ENCODE assay signal across 28 cellular contexts in genomic region chr15:85035980-85036379, GRCh38. TPM values are rescaled to one million over a fixed set of nuclear protein-coding genes. Genes with fewer than 3 reads are reported as not detected.
DNase-seq lines count a peak whose midpoint lies in the region; ATAC-seq and TF ChIP-seq lines count a peak whose summit lies in the region.
"Had no signal": no experiment of that assay in that cellular context is flagged by ENCODE, and none has a peak within 500 bp of the region (broad histone marks: within the 10 kb centered on the region; RNA-seq: fewer than 3 reads in every experiment).

No MANE protein-coding gene starts in this region.

- H3K27ac Mint-ChIP-seq in stimulated activated memory B cell treated with anti-CD40 and anti-IgM and Interleukin-4, amounts not matched to agents 10 μg/mL and 1 μg/mL and 100 μg/mL, for 72 hours = peak overlapping the region; percentile 38
- H3K27ac Mint-ChIP-seq: activated CD8-positive, alpha-beta memory T cell treated with anti-CD3 and anti-CD28 coated beads, Interleukin-2, amount 10 ng/mL, durations not matched to agents 7 days and 5 days; activated T-cell treated with anti-CD3 and anti-CD28 coated beads, Interleukin-2, amount 50 U/mL, for 72 hours; brain; nephron had no signal

- H3F3A ChIP-seq in MM.1S (ENCODE audit: insufficient read depth, low read length) = no peaks in the 10 kb centered on the region

- no peak overlapping the region for H3K4me3 Mint-ChIP-seq in stimulated activated memory B cell treated with anti-CD40 and anti-IgM and Interleukin-4, amounts not matched to agents 10 μg/mL and 1 μg/mL and 100 μg/mL, for 72 hours
- H3K4me3 Mint-ChIP-seq: activated CD8-positive, alpha-beta memory T cell treated with anti-CD3 and anti-CD28 coated beads, Interleukin-2, amount 10 ng/mL, durations not matched to agents 7 days and 5 days; activated T-cell treated with anti-CD3 and anti-CD28 coated beads, Interleukin-2, amount 50 U/mL, for 72 hours; brain; nephron had no signal

- no peaks in the 10 kb centered on the region for H3K9me3 ChIP-seq in MM.1S (replicated peaks; ENCODE audit: insufficient read depth, low read length)
- H3K9me3 ChIP-seq: adrenal gland, BE2C, lower lobe of right lung, stomach had no signal

- no peaks in the 10 kb centered on the region for H3K36me3 ChIP-seq in MM.1S (replicated peaks; ENCODE audit: insufficient read depth, low read length)
- H3K36me3 ChIP-seq: adrenal gland, BE2C, lower lobe of right lung, stomach had no signal

- H3K9me2 ChIP-seq in MM.1S (replicated peaks; ENCODE audit: insufficient read depth, low read length) = no peaks in the 10 kb centered on the region

- H3K4me2 ChIP-seq in MM.1S (ENCODE audit: low read depth, low read length) = no peak overlapping the region

- H3K4me1 Mint-ChIP-seq in stimulated activated memory B cell treated with anti-CD40 and anti-IgM and Interleukin-4, amounts not matched to agents 10 μg/mL and 1 μg/mL and 100 μg/mL, for 72 hours = peaks cover 54% of the 10 kb centered on the region

- TF ChIP-seq CTCF in MM.1S (IDR thresholded peaks at IDR 0.05; ENCODE audit: low read length) = no peak

- no peaks in the 10 kb centered on the region for H3K27me3 ChIP-seq in MM.1S (replicated peaks; ENCODE audit: insufficient read depth, low read length)
- H3K27me3 ChIP-seq: adrenal gland, BE2C, stomach had no signal

- no peaks in the 10 kb centered on the region for H3K9me3 Mint-ChIP-seq in stimulated activated memory B cell treated with anti-CD40 and anti-IgM and Interleukin-4, amounts not matched to agents 10 μg/mL and 1 μg/mL and 100 μg/mL, for 72 hours
- H3K9me3 Mint-ChIP-seq: activated T-cell treated with anti-CD3 and anti-CD28 coated beads, Interleukin-2, amount 50 U/mL, for 72 hours; brain; nephron had no signal

- no peaks in the 10 kb centered on the region for H3K79me2 ChIP-seq in MM.1S (ENCODE audit: low read length)

- peak; percentile 6 for DNase-seq in NCI-H510A treated with DMSO at 0.1 percent for 48 hours (lab: John Stamatoyannopoulos, UW)
- no peak for DNase-seq in NCI-H510A (lab: John Stamatoyannopoulos, UW)
- DNase-seq in DMS153 (lab: John Stamatoyannopoulos, UW) = peak; percentile 33
- peak; percentile 15 for DNase-seq in RPMI7951 (ENCODE audit: low read depth)
- DNase-seq in NCI-H774 (lab: John Stamatoyannopoulos, UW) = no peak
- DNase-seq in MM.1S = no peak
- DNase-seq: ACHN; activated CD4-positive, CD25-positive, alpha-beta regulatory T cell; activated CD8-positive, alpha-beta memory T cell treated with anti-CD3 and anti-CD28 coated beads, Interleukin-2, amount 10 ng/mL, durations not matched to agents 7 days and 5 days; activated naive CD4-positive, alpha-beta T cell treated with Interleukin-2 at 50 U/mL for 16 hours; activated T-cell treated with anti-CD3 and anti-CD28 coated beads, Interleukin-2, amount 50 U/mL, for 72 hours; adrenal gland; BE2C; effector memory CD4-positive, alpha-beta T cell; EL; erythroblast; lower lobe of right lung; NCI-H1105; NCI-H524 treated with DMSO at 0.1 percent for 48 hours; stomach; trophoblast cell had no signal

- no peaks in the 10 kb centered on the region for H3K36me3 Mint-ChIP-seq in stimulated activated memory B cell treated with anti-CD40 and anti-IgM and Interleukin-4, amounts not matched to agents 10 μg/mL and 1 μg/mL and 100 μg/mL, for 72 hours
- H3K36me3 Mint-ChIP-seq: activated CD8-positive, alpha-beta memory T cell treated with anti-CD3 and anti-CD28 coated beads, Interleukin-2, amount 10 ng/mL, durations not matched to agents 7 days and 5 days; brain had no signal

- no peaks in the 10 kb centered on the region for H4K20me1 ChIP-seq in MM.1S (ENCODE audit: insufficient read depth, low read length)

- H3K4me1 ChIP-seq in MM.1S (ENCODE audit: low read length) = no peaks in the 10 kb centered on the region
- H3K4me1 ChIP-seq: BE2C had no signal

- H3K27me3 Mint-ChIP-seq in stimulated activated memory B cell treated with anti-CD40 and anti-IgM and Interleukin-4, amounts not matched to agents 10 μg/mL and 1 μg/mL and 100 μg/mL, for 72 hours = no peaks in the 10 kb centered on the region
- H3K27me3 Mint-ChIP-seq: activated CD8-positive, alpha-beta memory T cell treated with anti-CD3 and anti-CD28 coated beads, Interleukin-2, amount 10 ng/mL, durations not matched to agents 7 days and 5 days; brain had no signal

- no peak overlapping the region for H3K4me3 ChIP-seq in MM.1S (ENCODE audit: low read length)
- H3K4me3 ChIP-seq: adrenal gland, lower lobe of right lung, SK-N-MC, skin epidermis, stomach had no signal

- H3K27ac ChIP-seq in MM.1S (ENCODE audit: low read length) = no peak overlapping the region
- H3K27ac ChIP-seq: adrenal gland, lower lobe of right lung, RWPE1, SK-N-MC, skin epidermis had no signal

- ATAC-seq in stimulated activated memory B cell treated with anti-CD40 and anti-IgM and Interleukin-4, amounts not matched to agents 10 μg/mL and 1 μg/mL and 100 μg/mL, for 72 hours = no peak
- no peak for ATAC-seq in HG02885 (IDR thresholded peaks at IDR 0.05; ENCODE audit: poor library complexity, unreplicated experiment)
- ATAC-seq: activated CD8-positive, alpha-beta memory T cell treated with anti-CD3 and anti-CD28 coated beads, Interleukin-2, amount 10 ng/mL, durations not matched to agents 7 days and 5 days; activated T-cell treated with anti-CD3 and anti-CD28 coated beads, Interleukin-2, amount 50 U/mL, for 72 hours had no signal

- no peak overlapping the region for H2AFZ ChIP-seq in MM.1S (ENCODE audit: low read length)

- H3K9ac ChIP-seq in MM.1S (ENCODE audit: low read length) = no peak overlapping the region

RNA-seq across cellular contexts. Expression of gene PDE8A, which starts 54.3 kb away (rescaled TPM):
- 24.9 and 28.7 TPM in 2 replicates for total RNA-seq in RPMI7951 (2014; rRNA removed; shearing (Covaris generic))

Comparison
In these comparisons a context has a peak if more than half of its experiments do, and no peak if none do; other contexts are left out.
1. DNase-seq: peak in NCI-H510A treated with DMSO at 0.1 percent for 48 hours (single experiment), DMS153 (single experiment) and RPMI7951 (single experiment); none in NCI-H510A (single experiment), NCI-H774 (single experiment) and MM.1S (single experiment).